17 cellular contexts compared by ENCODE assay signal in genomic region chr6:108632441-108632840, GRCh38.
DNase-seq lines count a peak whose midpoint lies in the region; ATAC-seq, FAIRE-seq and TF ChIP-seq lines count a peak whose summit lies in the region.
"Had no signal": no experiment of that assay in that cellular context is flagged by ENCODE, and none has a peak within 500 bp of the region (broad histone marks: within the 10 kb centered on the region; RNA-seq: fewer than 3 reads in every experiment).

No MANE protein-coding gene starts in this region.

- peaks cover 98% of the 10 kb centered on the region for H3K79me2 ChIP-seq in MM.1S (ENCODE audit: low read length)

- no peak overlapping the region for H2AFZ ChIP-seq in MM.1S (ENCODE audit: low read length)

- H4K20me1 ChIP-seq in MM.1S (ENCODE audit: insufficient read depth, low read length), result peaks cover 34% of the 10 kb centered on the region

- H3K4me1 ChIP-seq in MM.1S (ENCODE audit: low read length) (peaks cover 94% of the 10 kb centered on the region), skeletal muscle satellite cell (ENCODE audit: control insufficient read depth, insufficient read depth, low read length) (peaks cover 31% of the 10 kb centered on the region), vagina (peaks cover 91% of the 10 kb centered on the region)

- no peaks in the 10 kb centered on the region for H3K27me3 ChIP-seq in MM.1S (replicated peaks; ENCODE audit: insufficient read depth, low read length)
- H3K27me3 ChIP-seq in bronchial epithelial cell (ENCODE audit: control insufficient read depth, insufficient read depth, low read length), result no peaks in the 10 kb centered on the region
- H3K27me3 ChIP-seq in skeletal muscle satellite cell (ENCODE audit: control insufficient read depth, insufficient read depth, low read length), result no peaks in the 10 kb centered on the region
- H3K27me3 ChIP-seq in vagina, result no peaks in the 10 kb centered on the region
- H3K27me3 ChIP-seq: BLaER1 treated with 17β-estradiol and CSF1 and Interleukin-3, amounts not matched to agents 10 nM and 100 nM had no signal

- H3K9ac ChIP-seq in MM.1S (ENCODE audit: low read length), result peak overlapping the region; percentile 39; the same call in 1 of the 2 replicates
- no peak overlapping the region for H3K9ac ChIP-seq in skeletal muscle satellite cell (ENCODE audit: low read depth, low read length)
- H3K9ac ChIP-seq: BLaER1 treated with 17β-estradiol and CSF1 and Interleukin-3, amounts not matched to agents 10 nM and 100 nM had no signal

- peak; percentile 47 for ATAC-seq in left ventricle myocardium superior
- ATAC-seq: CD8-positive, alpha-beta T cell; K562 had no signal

- DNase-seq in MM.1S (peak; percentile 68), bronchial epithelial cell (ENCODE audit: low read depth) (peak; percentile 23), left ventricle myocardium superior (no peak), vagina (ENCODE audit: extremely low spot score in 2 of 2) (no peak), NCI-H2196 (lab: John Stamatoyannopoulos, UW; ENCODE audit: unreplicated experiment) (no peak), cortex of kidney (lab: John Stamatoyannopoulos, UW) (no peak)
- DNase-seq: CD8-positive, alpha-beta T cell; NCI-H1105 treated with DMSO at 0.1 percent for 48 hours; NCI-H1694; NCI-H510A; NCI-H748 treated with DMSO at 0.1 percent for 48 hours; OCI-M1 had no signal

- intact Hi-C loops in left ventricle myocardium superior (cut with micrococcal nuclease) (no loop called here), vagina (cut with DNase I) (no loop called here)

- peaks cover 78% of the 10 kb centered on the region for H3F3A ChIP-seq in MM.1S (ENCODE audit: insufficient read depth, low read length)

- H3K36me3 ChIP-seq in MM.1S (replicated peaks; ENCODE audit: insufficient read depth, low read length) (no peaks in the 10 kb centered on the region), bronchial epithelial cell (ENCODE audit: control insufficient read depth, insufficient read depth, low read length) (no peaks in the 10 kb centered on the region), skeletal muscle satellite cell (ENCODE audit: insufficient read depth, low read length) (no peaks in the 10 kb centered on the region), vagina (no peaks in the 10 kb centered on the region)

- no peak for TF ChIP-seq POLR2A in vagina (IDR thresholded peaks at IDR 0.05)

- H3K4me3 ChIP-seq in MM.1S (ENCODE audit: low read length), result no peak overlapping the region
- no peak overlapping the region for H3K4me3 ChIP-seq in bronchial epithelial cell (ENCODE audit: low read depth, low read length)
- H3K4me3 ChIP-seq in skeletal muscle satellite cell (ENCODE audit: low read length), result no peak overlapping the region
- H3K4me3 ChIP-seq in vagina, result no peak overlapping the region
- H3K4me3 ChIP-seq: BLaER1 treated with 17β-estradiol and CSF1 and Interleukin-3, amounts not matched to agents 10 nM and 100 nM; K562 had no signal

- H3K27ac ChIP-seq in MM.1S (ENCODE audit: low read length), result peak overlapping the region; percentile 70
- H3K27ac ChIP-seq in vagina, result no peak overlapping the region
- H3K27ac ChIP-seq: BLaER1 treated with 17β-estradiol and CSF1 and Interleukin-3, amounts not matched to agents 10 nM and 100 nM had no signal

- no peak for TF ChIP-seq CTCF in MM.1S (IDR thresholded peaks at IDR 0.05; ENCODE audit: low read length)
- TF ChIP-seq CTCF in bronchial epithelial cell (IDR thresholded peaks at IDR 0.05; ENCODE audit: insufficient read depth, low read length, severe bottlenecking), result no peak
- no peak for TF ChIP-seq CTCF in vagina (IDR thresholded peaks at IDR 0.05)

- H3K4me2 ChIP-seq in MM.1S (ENCODE audit: low read depth, low read length), result peak overlapping the region; percentile 68
- peak overlapping the region; percentile 11 for H3K4me2 ChIP-seq in skeletal muscle satellite cell (ENCODE audit: low read length)

- H3K9me2 ChIP-seq in MM.1S (replicated peaks; ENCODE audit: insufficient read depth, low read length), result no peaks in the 10 kb centered on the region

- FAIRE-seq in bronchial epithelial cell (lab: Jason Lieb, UNC), result no peak
- FAIRE-seq: GM12891, H1, K562 had no signal

- no peaks in the 10 kb centered on the region for H3K9me3 ChIP-seq in MM.1S (replicated peaks; ENCODE audit: insufficient read depth, low read length)
- H3K9me3 ChIP-seq in skeletal muscle satellite cell (replicated peaks; ENCODE audit: low read length), result no peaks in the 10 kb centered on the region
- no peaks in the 10 kb centered on the region for H3K9me3 ChIP-seq in vagina
- H3K9me3 ChIP-seq: BLaER1 treated with 17β-estradiol and CSF1 and Interleukin-3, amounts not matched to agents 10 nM and 100 nM had no signal

Comparison
In these comparisons a context has a peak if more than half of its experiments do, and no peak if none do; other contexts are left out.
1. DNase-seq: peak in MM.1S (single experiment) and bronchial epithelial cell (single experiment); none in left ventricle myocardium superior (single experiment), vagina (0 of 2), NCI-H2196 (single experiment) and cortex of kidney (single experiment).